In the genomic region with DNA sequence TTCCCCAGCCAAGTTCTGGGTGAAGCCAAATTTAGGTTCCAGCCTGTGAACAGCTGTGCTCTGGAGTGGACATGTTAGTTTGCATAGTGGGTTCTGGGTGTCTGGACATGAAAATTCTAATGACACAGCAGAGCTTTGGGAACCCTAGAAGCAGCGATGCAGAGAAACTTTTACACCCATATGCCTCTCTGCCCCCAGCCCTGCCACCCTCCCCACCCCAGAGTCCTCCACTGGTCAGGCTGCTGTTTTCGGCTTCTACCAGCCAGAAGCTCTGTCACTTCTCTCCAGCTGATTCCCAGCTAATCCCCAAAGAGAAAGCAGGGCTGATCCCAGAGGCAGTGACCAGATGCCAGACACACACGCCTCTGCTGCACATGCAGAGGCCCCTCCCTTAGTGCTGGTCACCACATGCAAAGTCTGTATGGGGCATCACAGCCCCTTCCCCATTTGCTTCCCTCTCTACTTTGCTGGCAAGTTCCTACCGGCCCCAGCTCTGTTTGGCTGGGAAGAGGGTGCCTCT, we compare ENCODE assay signal across 8 cellular contexts. TPM values are rescaled to one million over a fixed set of nuclear protein-coding genes. Genes with fewer than 3 reads are reported as not detected.
DNase-seq lines count a peak whose midpoint lies in the region; ATAC-seq and TF ChIP-seq lines count a peak whose summit lies in the region.

No MANE protein-coding gene starts in this region.

- H3K27ac Mint-ChIP-seq in activated CD4-positive, alpha-beta T cell treated with anti-CD3 and anti-CD28 coated beads, Interleukin-2, amount 10 ng/mL, durations not matched to agents 24 days and 14 days, result peak overlapping the region; percentile 98
- H3K27ac Mint-ChIP-seq in activated T-helper 17 cell treated with anti-CD3 and anti-CD28 coated beads, Interleukin-2, amount 50 U/mL, for 72 hours, result peak overlapping the region; percentile 98
- no peak overlapping the region for H3K27ac Mint-ChIP-seq in Caco-2 (ENCODE audit: unreplicated experiment)

- TF ChIP-seq CTCF in mucosa of descending colon (IDR thresholded peaks at IDR 0.05), result no peak
- TF ChIP-seq CTCF in Caco-2 (IDR thresholded peaks at IDR 0.05; ENCODE audit: insufficient read depth in 1 of 2, low read depth in 1 of 2, low read length in 1 of 2, severe bottlenecking in 1 of 2, unreplicated experiment in 1 of 2), result no peak

- no peaks in the 10 kb centered on the region for H3K27me3 Mint-ChIP-seq in activated CD4-positive, alpha-beta T cell treated with anti-CD3 and anti-CD28 coated beads, Interleukin-2, amount 10 ng/mL, durations not matched to agents 24 days and 14 days
- H3K27me3 Mint-ChIP-seq in activated T-helper 17 cell treated with anti-CD3 and anti-CD28 coated beads, Interleukin-2, amount 50 U/mL, for 72 hours, result no peaks in the 10 kb centered on the region
- H3K27me3 Mint-ChIP-seq in Caco-2 (ENCODE audit: insufficient read depth, unreplicated experiment), result no peaks in the 10 kb centered on the region

- H3K4me3 ChIP-seq in mucosa of descending colon, result no peak overlapping the region
- H3K4me3 ChIP-seq in Caco-2 (ENCODE audit: low read depth, low read length), result no peak overlapping the region

- DNase-seq in activated CD4-positive, alpha-beta T cell treated with anti-CD3 and anti-CD28 coated beads, Interleukin-2, amount 10 ng/mL, durations not matched to agents 24 days and 14 days, result no peak
- no peak for DNase-seq in activated CD4-positive, alpha-beta T cell treated with anti-CD3 and anti-CD28 coated beads, Interleukin-2, amount 50 U/mL, for 1 hour
- DNase-seq in mucosa of descending colon, result peak in 2 of 3 donors; percentile 53 to 66
- no peak for DNase-seq in NCI-H2171 treated with DMSO at 0.1 percent for 48 hours (lab: John Stamatoyannopoulos, UW)
- no peak for DNase-seq in Caco-2
- no peak for DNase-seq in NCI-H1105 treated with DMSO at 0.1 percent for 48 hours (lab: John Stamatoyannopoulos, UW)

- peaks cover 3% of the 10 kb centered on the region for H3K9me3 Mint-ChIP-seq in activated CD4-positive, alpha-beta T cell treated with anti-CD3 and anti-CD28 coated beads, Interleukin-2, amount 10 ng/mL, durations not matched to agents 24 days and 14 days
- H3K9me3 Mint-ChIP-seq in activated T-helper 17 cell treated with anti-CD3 and anti-CD28 coated beads, Interleukin-2, amount 50 U/mL, for 72 hours, result no peaks in the 10 kb centered on the region
- H3K9me3 Mint-ChIP-seq in Caco-2 (ENCODE audit: unreplicated experiment), result no peaks in the 10 kb centered on the region

- H3K9me3 ChIP-seq in mucosa of descending colon (no peaks in the 10 kb centered on the region), Caco-2 (no peaks in the 10 kb centered on the region)

- peaks cover 70% of the 10 kb centered on the region for H3K4me1 Mint-ChIP-seq in activated CD4-positive, alpha-beta T cell treated with anti-CD3 and anti-CD28 coated beads, Interleukin-2, amount 10 ng/mL, durations not matched to agents 24 days and 14 days
- peaks cover 35% of the 10 kb centered on the region for H3K4me1 Mint-ChIP-seq in activated T-helper 17 cell treated with anti-CD3 and anti-CD28 coated beads, Interleukin-2, amount 50 U/mL, for 72 hours
- H3K4me1 Mint-ChIP-seq in Caco-2 (ENCODE audit: low read depth, unreplicated experiment), result peaks cover 15% of the 10 kb centered on the region

- peak overlapping the region; percentile 37 for H3K4me3 Mint-ChIP-seq in activated CD4-positive, alpha-beta T cell treated with anti-CD3 and anti-CD28 coated beads, Interleukin-2, amount 10 ng/mL, durations not matched to agents 24 days and 14 days
- peak overlapping the region; percentile 90 for H3K4me3 Mint-ChIP-seq in activated T-helper 17 cell treated with anti-CD3 and anti-CD28 coated beads, Interleukin-2, amount 50 U/mL, for 72 hours
- no peak overlapping the region for H3K4me3 Mint-ChIP-seq in Caco-2 (ENCODE audit: unreplicated experiment)

- POLR2A ChIA-PET in Caco-2 (lab: Charles Lee), result no interaction called here

- no peaks in the 10 kb centered on the region for H3K27me3 ChIP-seq in Caco-2 (replicated peaks; ENCODE audit: control insufficient read depth, insufficient read depth, low read length)

- ATAC-seq in HG03095 (IDR thresholded peaks at IDR 0.05; ENCODE audit: unreplicated experiment) (peak; percentile 24), mucosa of descending colon (peak; percentile 37)
- ATAC-seq in activated T-helper 17 cell treated with anti-CD3 and anti-CD28 coated beads, Interleukin-2, amount 50 U/mL, for 72 hours (replicated peaks), result no peak

- intact Hi-C loops in activated CD4-positive, alpha-beta T cell treated with anti-CD3 and anti-CD28 coated beads, Interleukin-2, amount 10 ng/mL, durations not matched to agents 24 days and 14 days (cut with micrococcal nuclease), result loop anchor here (10.0 kb wide), 1 partner anchor 1153 kb away; no protein-coding TSS in a partner anchor
- intact Hi-C loops in mucosa of descending colon (cut with DNase I, micrococcal nuclease) (loop anchor here in 1 of 2 donors (10.0 kb wide), 1 partner anchor 47 kb away; a partner anchor contains a TSS), Caco-2 (cut with micrococcal nuclease; ENCODE audit: unreplicated experiment) (no loop called here)

- CTCF ChIA-PET in Caco-2 (lab: Charles Lee), result interaction anchor here (0.6 to 1.5 kb wide), 4 partner anchors 12 to 646 kb away, joined by 3 to 4 read pairs (median 4); a partner anchor contains a TSS

- H3K36me3 ChIP-seq in mucosa of descending colon (ENCODE audit: low read depth), result no peaks in the 10 kb centered on the region
- no peaks in the 10 kb centered on the region for H3K36me3 ChIP-seq in Caco-2 (ENCODE audit: control insufficient read depth, insufficient read depth, low read length)

- H3K4me1 ChIP-seq in mucosa of descending colon (ENCODE audit: low read depth), result peaks cover 45% of the 10 kb centered on the region
- H3K4me1 ChIP-seq in Caco-2, result peaks cover 20% of the 10 kb centered on the region

- H3K36me3 Mint-ChIP-seq in activated CD4-positive, alpha-beta T cell treated with anti-CD3 and anti-CD28 coated beads, Interleukin-2, amount 10 ng/mL, durations not matched to agents 24 days and 14 days (ENCODE audit: low read depth), result no peaks in the 10 kb centered on the region
- no peaks in the 10 kb centered on the region for H3K36me3 Mint-ChIP-seq in activated T-helper 17 cell treated with anti-CD3 and anti-CD28 coated beads, Interleukin-2, amount 50 U/mL, for 72 hours (ENCODE audit: low read depth)
- H3K36me3 Mint-ChIP-seq in Caco-2 (ENCODE audit: insufficient read depth, unreplicated experiment), result no peaks in the 10 kb centered on the region

- BruUV-seq in Caco-2 (replicated peaks; lab: Mats Ljungman, UMichigan), result no TSS peak

RNA-seq across cellular contexts. Expression of a gene that starts 8.7 kb away (rescaled TPM):
- 0.26 and 0.33 TPM in 2 replicates for total RNA-seq in activated CD4-positive, alpha-beta T cell treated with anti-CD3 and anti-CD28 coated beads, Interleukin-2, amount 10 ng/mL, durations not matched to agents 24 days and 14 days
- total RNA-seq in activated T-helper 17 cell treated with anti-CD3 and anti-CD28 coated beads, Interleukin-2, amount 50 U/mL, for 72 hours, result 1 to 10 TPM in 1 of 2 donors, under 1 TPM in 1; 0.04 to 1.0 TPM
- total RNA-seq in mucosa of descending colon, result under 1 TPM in 1 of 3 donors, not detected in 2; 0.10 TPM
- not detected in 2 replicates for total RNA-seq in Caco-2 (2022)

RNA-seq across cellular contexts. Expression of a gene that starts 45.0 kb away (rescaled TPM):
- total RNA-seq in activated CD4-positive, alpha-beta T cell treated with anti-CD3 and anti-CD28 coated beads, Interleukin-2, amount 10 ng/mL, durations not matched to agents 24 days and 14 days, result 125 and 131 TPM in 2 replicates
- total RNA-seq in activated T-helper 17 cell treated with anti-CD3 and anti-CD28 coated beads, Interleukin-2, amount 50 U/mL, for 72 hours, result 100 to 1,000 TPM in 1 of 2 donors, 10 to 100 TPM in 1; 27.9 to 125 TPM
- total RNA-seq in mucosa of descending colon (10 to 100 TPM; 48.1 to 71.0 (median 60.7) TPM), Caco-2 (2022) (41.9 and 44.0 TPM in 2 replicates)

Comparison
In these comparisons a context has a peak if more than half of its experiments do, and no peak if none do; other contexts are left out.
1. DNase-seq: peak in mucosa of descending colon (2 of 3); none in activated CD4-positive, alpha-beta T cell treated with anti-CD3 and anti-CD28 coated beads, Interleukin-2, amount 10 ng/mL, durations not matched to agents 24 days and 14 days (single experiment), activated CD4-positive, alpha-beta T cell treated with anti-CD3 and anti-CD28 coated beads, Interleukin-2, amount 50 U/mL, for 1 hour (single experiment), NCI-H2171 treated with DMSO at 0.1 percent for 48 hours (single experiment), Caco-2 (0 of 2) and NCI-H1105 treated with DMSO at 0.1 percent for 48 hours (single experiment).